In genomic region chr1:69921501-69921900, GRCh38 we compare ENCODE assay signal across 7 cellular contexts.
"Had no signal": no experiment of that assay in that cellular context is flagged by ENCODE, and none has a peak within 500 bp of the region (broad histone marks: within the 10 kb centered on the region; RNA-seq: fewer than 3 reads in every experiment).

No MANE protein-coding gene starts in this region.

- H3K4me3 Mint-ChIP-seq: GM23338, H9 had no signal

- ATAC-seq: GM23338 had no signal

- H3K27ac Mint-ChIP-seq: GM23338, H9 had no signal

- FAIRE-seq: H1, H54, HTR-8/SVneo had no signal

- DNase-seq: H9, HCEC 1CT, IMR-90 had no signal

- H3K4me1 Mint-ChIP-seq: GM23338, H9 had no signal

- H3K4me2 ChIP-seq: GM23338 had no signal

- H3K9me3 Mint-ChIP-seq: H9 had no signal

- H3K4me3 ChIP-seq: GM23338 had no signal

- H2AFZ ChIP-seq: GM23338 had no signal
